Comparison of ENCODE assay signal across 14 cellular contexts in the genomic region with DNA sequence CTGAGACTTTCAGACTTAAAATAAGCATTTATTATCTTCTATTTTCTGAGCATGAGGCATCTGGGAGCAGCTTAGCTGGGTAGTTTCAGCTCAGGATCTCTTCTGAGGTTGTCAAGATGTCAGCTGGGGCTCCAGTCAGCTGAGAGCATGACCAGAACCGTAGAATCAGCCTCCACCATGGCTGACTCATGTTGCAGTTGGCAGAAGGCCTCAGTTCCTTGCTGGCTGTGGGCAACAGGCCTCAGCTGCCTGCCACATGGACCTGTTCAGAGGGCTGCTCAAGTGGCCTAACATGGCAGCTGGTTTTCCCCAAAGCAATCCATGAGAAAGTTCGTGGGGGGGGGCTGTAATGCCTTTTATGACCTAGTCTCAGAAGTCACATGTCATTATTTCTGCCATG.
DNase-seq lines count a peak whose midpoint lies in the region; ATAC-seq, FAIRE-seq and TF ChIP-seq lines count a peak whose summit lies in the region.
"Had no signal": no experiment of that assay in that cellular context is flagged by ENCODE, and none has a peak within 500 bp of the region (broad histone marks: within the 10 kb centered on the region; RNA-seq: fewer than 3 reads in every experiment).

No MANE protein-coding gene starts in this region.

- H3K9me3 ChIP-seq in K562 (replicated peaks; ENCODE audit: control insufficient read depth, insufficient read depth, low read depth, low read length) (no peaks in the 10 kb centered on the region), tibial nerve (no peaks in the 10 kb centered on the region)
- H3K9me3 ChIP-seq: Caco-2, HAP-1, testis had no signal

- peak overlapping the region; percentile 29 for H2AFZ ChIP-seq in K562 (ENCODE audit: low read depth, low read length)

- DNase-seq in AG08395 (ENCODE audit: low spot score) (peak; percentile 93), HL-60 (ENCODE audit: low read depth in 1 of 2, low spot score in 1 of 2) (no peak), K562 (ENCODE audit: extremely low read depth in 1 of 4, low spot score in 3 of 4) (no peak), kidney tubule cell (ENCODE audit: low spot score) (peak; percentile 80), GM13977 (ENCODE audit: low spot score) (no peak), NCI-H1105 (lab: John Stamatoyannopoulos, UW) (no peak), tibial nerve (ENCODE audit: low spot score in 2 of 2) (no peak)
- DNase-seq: activated T-cell treated with anti-CD3 and anti-CD28 coated beads, Interleukin-2, amount 50 U/mL, for 1 hour; Caco-2; endodermal cell; T-cell; testis had no signal

- H3K4me2 ChIP-seq in K562 (ENCODE audit: insufficient read depth, low read length) = no peak overlapping the region

- 13% methylated on average over 2 of the region's 2 CpGs for WGBS in K562 (ENCODE audit: insufficient coverage, low coverage, missing lambda C conversion rate)
- 47 to 52% methylated on average over 2 of the region's 2 CpGs for WGBS in tibial nerve, 2 donors

- peaks cover 8 to 12% of the 10 kb centered on the region in 2 experiments; a peak in 3 of 5 replicates for H3K4me1 ChIP-seq in K562 (replicated peaks in 1 of 2; ENCODE audit: control insufficient read depth in 2 of 2, insufficient read depth in 2 of 2, low read length in 2 of 2)
- no peaks in the 10 kb centered on the region for H3K4me1 ChIP-seq in tibial nerve
- H3K4me1 ChIP-seq: Caco-2, HAP-1, testis had no signal

- no peak for TF ChIP-seq POLR2A in K562 (conservative IDR thresholded peaks at IDR 0.05)
- TF ChIP-seq POLR2A in tibial nerve (IDR thresholded peaks at IDR 0.05) = no peak

- TF ChIP-seq CTCF in HL-60 (IDR thresholded peaks at IDR 0.05; ENCODE audit: insufficient read depth, low read length) (no peak), K562 (IDR thresholded peaks at IDR 0.05 in 2 of 3, conservative IDR thresholded peaks at IDR 0.05 in 1 of 3; ENCODE audit: insufficient read depth in 2 of 3, low read depth in 1 of 3, low read length in 3 of 3) (no peak), GM13977 (IDR thresholded peaks at IDR 0.05; ENCODE audit: extremely low read depth, insufficient read depth, missing control alignments) (no peak), tibial nerve (IDR thresholded peaks at IDR 0.05) (no peak)

- no peaks in the 10 kb centered on the region for H3K9me1 ChIP-seq in K562 (ENCODE audit: control insufficient read depth, insufficient read depth, low read length)

- in situ Hi-C loops in K562 (cut with MboI) = no loop called here
- in situ Hi-C loops in GM13977 (cut with MboI; ENCODE audit: low pct_unique_long_range_greater_than_20kb, low sequenced_read_pairs, unreplicated experiment) = no loop called here

- no peak for TF ChIP-seq EP300 in K562 (IDR thresholded peaks at IDR 0.05; ENCODE audit: low read length)
- no peak for TF ChIP-seq EP300 in tibial nerve (IDR thresholded peaks at IDR 0.05)

- no peak for TF ChIP-seq RAD21 in K562 (CRISPR knock-in tag; conservative IDR thresholded peaks at IDR 0.05 in 1 of 2, IDR thresholded peaks at IDR 0.05 in 1 of 2)

- 0 out of 4 replicates have a peak overlapping the region, but pooled peaks of 1 of the 2 experiments have one; percentile 32 for H3K9ac ChIP-seq in K562 (ENCODE audit: insufficient read depth in 1 of 2, low read depth in 2 of 2, low read length in 2 of 2)

- POLR2A ChIA-PET in K562 (lab: Yijun Ruan, JAX) = interaction anchor here (0.6 to 0.9 kb wide), 2 partner anchors 36 to 44 kb away, joined by 3 read pairs; no protein-coding TSS in a partner anchor

- no peaks in the 10 kb centered on the region for H4K20me1 ChIP-seq in K562 (replicated peaks; ENCODE audit: control insufficient read depth, insufficient read depth, low read length)

- H3K27me3 ChIP-seq in HL-60 (ENCODE audit: insufficient read depth, poor library complexity, severe bottlenecking) = no peaks in the 10 kb centered on the region
- H3K27me3 ChIP-seq in K562 (ENCODE audit: control insufficient read depth in 2 of 2, insufficient read depth in 2 of 2, low read length in 2 of 2) = no peaks in the 10 kb centered on the region
- no peaks in the 10 kb centered on the region for H3K27me3 ChIP-seq in tibial nerve
- H3K27me3 ChIP-seq: testis had no signal

- CTCF ChIA-PET in K562 (lab: Yijun Ruan, JAX; ENCODE audit: low intra/inter-chr PET ratio) = no interaction called here

- no peaks in the 10 kb centered on the region for H3K36me3 ChIP-seq in K562 (ENCODE audit: control insufficient read depth, insufficient read depth, low read length)
- H3K36me3 ChIP-seq in tibial nerve = no peaks in the 10 kb centered on the region
- H3K36me3 ChIP-seq: HAP-1 had no signal

- ATAC-seq in K562 (no peak; the same call in 2 of the 3 replicates), GM21619 (IDR thresholded peaks at IDR 0.05; ENCODE audit: unreplicated experiment) (no peak)
- ATAC-seq: T-cell had no signal

- peak overlapping the region; percentile 17 for H3K27ac ChIP-seq in HL-60 (replicated peaks)
- H3K27ac ChIP-seq in K562 (ENCODE audit: extremely low read depth, low read depth, low read length) = no peak overlapping the region
- H3K27ac ChIP-seq in tibial nerve = no peak overlapping the region
- H3K27ac ChIP-seq: testis had no signal

- H3K79me2 ChIP-seq in K562 (ENCODE audit: control insufficient read depth, insufficient read depth, low read length) = no peaks in the 10 kb centered on the region

- BruUV-seq in K562 (replicated peaks; lab: Mats Ljungman, UMichigan) = no TSS peak

- intact Hi-C loops in K562 (cut with micrococcal nuclease) = no loop called here

- H3K4me3 ChIP-seq in HL-60 (replicated peaks; ENCODE audit: insufficient read depth, low read length) = no peak overlapping the region
- H3K4me3 ChIP-seq in K562 = no peak overlapping the region
- no peak overlapping the region for H3K4me3 ChIP-seq in tibial nerve
- H3K4me3 ChIP-seq: HAP-1, testis had no signal

- FAIRE-seq in K562 (lab: Jason Lieb, UNC) = no peak

TF ChIP-seq in K562, 482 proteins besides CTCF, POLR2A, EP300 and RAD21 (continues in another document):
- TF ChIP-seq, protein P1, sequence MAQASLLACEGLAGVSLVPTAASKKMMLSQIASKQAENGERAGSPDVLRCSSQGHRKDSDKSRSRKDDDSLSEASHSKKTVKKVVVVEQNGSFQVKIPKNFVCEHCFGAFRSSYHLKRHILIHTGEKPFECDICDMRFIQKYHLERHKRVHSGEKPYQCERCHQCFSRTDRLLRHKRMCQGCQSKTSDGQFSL (CRISPR knock-in tag; IDR thresholded peaks at IDR 0.05) = peak; percentile 71; the same call in 1 of the 2 replicates
- TF ChIP-seq, protein P1 (tag; IDR thresholded peaks at IDR 0.05) = 0 out of 4 replicates have a peak, but pooled peaks of 1 of the 2 experiments have one; percentile 29
- TF ChIP-seq, protein P2, sequence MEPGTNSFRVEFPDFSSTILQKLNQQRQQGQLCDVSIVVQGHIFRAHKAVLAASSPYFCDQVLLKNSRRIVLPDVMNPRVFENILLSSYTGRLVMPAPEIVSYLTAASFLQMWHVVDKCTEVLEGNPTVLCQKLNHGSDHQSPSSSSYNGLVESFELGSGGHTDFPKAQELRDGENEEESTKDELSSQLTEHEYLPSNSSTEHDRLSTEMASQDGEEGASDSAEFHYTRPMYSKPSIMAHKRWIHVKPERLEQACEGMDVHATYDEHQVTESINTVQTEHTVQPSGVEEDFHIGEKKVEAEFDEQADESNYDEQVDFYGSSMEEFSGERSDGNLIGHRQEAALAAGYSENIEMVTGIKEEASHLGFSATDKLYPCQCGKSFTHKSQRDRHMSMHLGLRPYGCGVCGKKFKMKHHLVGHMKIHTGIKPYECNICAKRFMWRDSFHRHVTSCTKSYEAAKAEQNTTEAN (CRISPR knock-in tag; IDR thresholded peaks at IDR 0.05) = no peak
- TF ChIP-seq SNRNP70 (optimal IDR thresholded peaks at IDR 0.05; ENCODE audit: low read depth, low read length) (no peak), PRPF4 (IDR thresholded peaks at IDR 0.05; ENCODE audit: insufficient read depth, low read depth, low read length, poor library complexity, severe bottlenecking) (no peak), ZNF174 (CRISPR knock-in tag; IDR thresholded peaks at IDR 0.05) (no peak), SMC3 (conservative IDR thresholded peaks at IDR 0.05; ENCODE audit: insufficient read depth, low read depth, low read length) (no peak), FOS (IDR thresholded peaks at IDR 0.05; ENCODE audit: extremely low read depth, insufficient read length) (no peak), NFE2 (IDR thresholded peaks at IDR 0.05; ENCODE audit: low read depth) (0 out of 2 replicates have a peak, but pooled peaks have one; percentile 12)
- TF ChIP-seq, protein P3, sequence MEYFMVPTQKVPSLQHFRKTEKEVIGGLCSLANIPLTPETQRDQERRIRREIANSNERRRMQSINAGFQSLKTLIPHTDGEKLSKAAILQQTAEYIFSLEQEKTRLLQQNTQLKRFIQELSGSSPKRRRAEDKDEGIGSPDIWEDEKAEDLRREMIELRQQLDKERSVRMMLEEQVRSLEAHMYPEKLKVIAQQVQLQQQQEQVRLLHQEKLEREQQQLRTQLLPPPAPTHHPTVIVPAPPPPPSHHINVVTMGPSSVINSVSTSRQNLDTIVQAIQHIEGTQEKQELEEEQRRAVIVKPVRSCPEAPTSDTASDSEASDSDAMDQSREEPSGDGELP (CRISPR knock-in tag; IDR thresholded peaks at IDR 0.05; ENCODE audit: borderline replicate concordance) = peak; percentile 60
- TF ChIP-seq, protein P4, sequence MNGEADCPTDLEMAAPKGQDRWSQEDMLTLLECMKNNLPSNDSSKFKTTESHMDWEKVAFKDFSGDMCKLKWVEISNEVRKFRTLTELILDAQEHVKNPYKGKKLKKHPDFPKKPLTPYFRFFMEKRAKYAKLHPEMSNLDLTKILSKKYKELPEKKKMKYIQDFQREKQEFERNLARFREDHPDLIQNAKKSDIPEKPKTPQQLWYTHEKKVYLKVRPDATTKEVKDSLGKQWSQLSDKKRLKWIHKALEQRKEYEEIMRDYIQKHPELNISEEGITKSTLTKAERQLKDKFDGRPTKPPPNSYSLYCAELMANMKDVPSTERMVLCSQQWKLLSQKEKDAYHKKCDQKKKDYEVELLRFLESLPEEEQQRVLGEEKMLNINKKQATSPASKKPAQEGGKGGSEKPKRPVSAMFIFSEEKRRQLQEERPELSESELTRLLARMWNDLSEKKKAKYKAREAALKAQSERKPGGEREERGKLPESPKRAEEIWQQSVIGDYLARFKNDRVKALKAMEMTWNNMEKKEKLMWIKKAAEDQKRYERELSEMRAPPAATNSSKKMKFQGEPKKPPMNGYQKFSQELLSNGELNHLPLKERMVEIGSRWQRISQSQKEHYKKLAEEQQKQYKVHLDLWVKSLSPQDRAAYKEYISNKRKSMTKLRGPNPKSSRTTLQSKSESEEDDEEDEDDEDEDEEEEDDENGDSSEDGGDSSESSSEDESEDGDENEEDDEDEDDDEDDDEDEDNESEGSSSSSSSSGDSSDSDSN (IDR thresholded peaks at IDR 0.05; ENCODE audit: borderline replicate concordance in 1 of 2, low read depth in 2 of 2, low read length in 2 of 2) = no peak

Comparison
In these comparisons a context has a peak if more than half of its experiments do, and no peak if none do; other contexts are left out.
1. DNase-seq: peak in AG08395 (single experiment) and kidney tubule cell (single experiment); none in HL-60 (0 of 2), K562 (0 of 4), GM13977 (single experiment), NCI-H1105 (single experiment) and tibial nerve (0 of 2).